ENCODE assay signal across 7 cellular contexts in genomic region chr21:46285761-46286667, GRCh38. TPM values are rescaled to one million over a fixed set of nuclear protein-coding genes. Genes with fewer than 3 reads are reported as not detected.
A peak's percentile ranks its signal among the peaks of the same experiment; 100 is the strongest.
DNase-seq lines count a peak whose midpoint lies in the region; ATAC-seq and TF ChIP-seq lines count a peak whose summit lies in the region.

TSS of gene YBEY (plus strand) at chr21:46286342. CDS start at chr21:46286914, 572 bp downstream.

- H3K4me3 ChIP-seq in astrocyte of the cerebellum (ENCODE audit: low read depth, low read length) (peak within 1 kb of the TSS; percentile 69), hepatocyte (peak within 1 kb of the TSS; percentile 86)

- H3K9me3 ChIP-seq in hepatocyte (ENCODE audit: low read depth), result no peaks in the 10 kb centered on the region

- H4K20me1 ChIP-seq in hepatocyte (ENCODE audit: insufficient read depth, poor library complexity, severe bottlenecking), result peaks cover 9% of the 10 kb centered on the region

- H3K79me2 ChIP-seq in hepatocyte, result peaks cover 71% of the 10 kb centered on the region

- H3K4me2 ChIP-seq in hepatocyte, result peak within 1 kb of the TSS; percentile 92

- no peaks in the 10 kb centered on the region for H3K36me3 ChIP-seq in hepatocyte (replicated peaks; ENCODE audit: insufficient read depth, low read depth)

- DNase-seq in NCI-H1930 (lab: John Stamatoyannopoulos, UW) (peak; percentile 77 to 88), T-helper 9 cell (peak; percentile 72), astrocyte of the cerebellum (ENCODE audit: low read depth) (peak; percentile 79), hepatocyte (ENCODE audit: low spot score) (peak; percentile 96), retina (peak; percentile 95)

- H3K27ac ChIP-seq in hepatocyte, result peak within 1 kb of the TSS; percentile 97

- peak; percentile 91 for TF ChIP-seq POLR2A in GM18505 (IDR thresholded peaks at IDR 0.05; ENCODE audit: borderline replicate concordance, extremely low read depth, insufficient read depth, insufficient read length)

- in situ Hi-C loops in astrocyte of the cerebellum (cut with HindIII; ENCODE audit: low sequenced_read_pairs), result no loop called here

- peak within 1 kb of the TSS; percentile 90 for H2AFZ ChIP-seq in hepatocyte

- peaks cover 27% of the 10 kb centered on the region for H3K4me1 ChIP-seq in hepatocyte (ENCODE audit: insufficient read depth)

- H3K27me3 ChIP-seq in hepatocyte, result no peaks in the 10 kb centered on the region

- no peaks in the 10 kb centered on the region for H3K9me2 ChIP-seq in hepatocyte (replicated peaks; ENCODE audit: insufficient read depth)

- TF ChIP-seq CTCF in astrocyte of the cerebellum (IDR thresholded peaks at IDR 0.05; ENCODE audit: low read depth, low read length, missing control alignments), result peak; percentile 53
- TF ChIP-seq CTCF in hepatocyte (IDR thresholded peaks at IDR 0.05; ENCODE audit: poor library complexity), result peak; percentile 41

- under 1% methylated on average over 69 of the region's 108 CpGs for WGBS in hepatocyte (ENCODE audit: low lambda C conversion rate, missing lambda C conversion rate)

- ATAC-seq in GM18505 (IDR thresholded peaks at IDR 0.05; ENCODE audit: unreplicated experiment), result peak; percentile 87
- ATAC-seq in HG02970 (IDR thresholded peaks at IDR 0.05; ENCODE audit: low FRiP score, unreplicated experiment), result peak; percentile 74

RNA-seq across cellular contexts. Expression of gene YBEY, which starts in this region (rescaled TPM):
- total RNA-seq in hepatocyte, result 21.8 and 25.4 TPM in 2 replicates
- 13.9 and 19.9 TPM in 2 replicates for polyA plus RNA-seq in hepatocyte

Comparison
In these comparisons a context has a peak if more than half of its experiments do, and no peak if none do; other contexts are left out.
1. Peak in every context shown above with its lines: DNase-seq, ATAC-seq, H3K4me3 ChIP-seq and H3K27ac ChIP-seq.